In the genomic region with DNA sequence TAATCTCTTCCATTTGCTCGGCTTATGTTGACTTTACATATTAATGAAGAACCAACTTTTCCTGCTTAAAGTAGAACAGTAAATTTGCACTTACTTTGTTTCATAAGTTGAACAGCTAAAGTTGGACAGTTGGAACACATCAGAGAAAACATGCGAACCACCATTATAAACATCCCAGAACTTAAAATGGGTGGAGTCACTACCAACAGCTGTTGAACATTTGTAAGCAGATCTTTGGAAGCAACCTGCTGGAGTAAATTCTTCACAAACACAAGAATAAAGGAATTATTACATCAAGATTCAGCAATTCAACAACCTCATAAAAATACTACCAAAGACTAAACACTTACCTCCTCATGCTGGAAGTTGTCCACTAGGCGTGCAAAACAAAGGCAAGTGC, we compare ENCODE assay signal across 1 cellular context.
TF ChIP-seq lines count a peak whose summit lies in the region.

No MANE protein-coding gene starts in this region.

TF ChIP-seq in IMR-90, 13 proteins besides CTCF, POLR2A, EP300 and RAD21 (continued from another document):
- TF ChIP-seq, protein P1, sequence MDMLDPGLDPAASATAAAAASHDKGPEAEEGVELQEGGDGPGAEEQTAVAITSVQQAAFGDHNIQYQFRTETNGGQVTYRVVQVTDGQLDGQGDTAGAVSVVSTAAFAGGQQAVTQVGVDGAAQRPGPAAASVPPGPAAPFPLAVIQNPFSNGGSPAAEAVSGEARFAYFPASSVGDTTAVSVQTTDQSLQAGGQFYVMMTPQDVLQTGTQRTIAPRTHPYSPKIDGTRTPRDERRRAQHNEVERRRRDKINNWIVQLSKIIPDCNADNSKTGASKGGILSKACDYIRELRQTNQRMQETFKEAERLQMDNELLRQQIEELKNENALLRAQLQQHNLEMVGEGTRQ (IDR thresholded peaks at IDR 0.05; ENCODE audit: low read depth, low read length) = no peak
- no peak for TF ChIP-seq SMC3 (IDR thresholded peaks at IDR 0.05; ENCODE audit: low read depth, low read length)
- TF ChIP-seq NFE2L2 (IDR thresholded peaks at IDR 0.05; ENCODE audit: low read depth, low read length) = no peak
- TF ChIP-seq CHD1 (IDR thresholded peaks at IDR 0.05; ENCODE audit: low read depth, low read length) = no peak
- no peak for TF ChIP-seq MXI1 (IDR thresholded peaks at IDR 0.05; ENCODE audit: borderline replicate concordance, low read depth, low read length)
- no peak for TF ChIP-seq CEBPB (IDR thresholded peaks at IDR 0.05; ENCODE audit: low read depth, low read length)
- no peak for TF ChIP-seq MAZ (IDR thresholded peaks at IDR 0.05; ENCODE audit: borderline replicate concordance, low read depth, low read length)
- no peak for TF ChIP-seq BHLHE40 (IDR thresholded peaks at IDR 0.05; ENCODE audit: low read depth, low read length)
- no peak for TF ChIP-seq RFX5 (IDR thresholded peaks at IDR 0.05; ENCODE audit: low read depth, low read length)
- TF ChIP-seq MAFK (IDR thresholded peaks at IDR 0.05; ENCODE audit: low read depth, low read length) = no peak
